8 cellular contexts compared by ENCODE assay signal in genomic region chr1:153658400-153659174, GRCh38.
DNase-seq lines count a peak whose midpoint lies in the region; ATAC-seq and TF ChIP-seq lines count a peak whose summit lies in the region.

Gene SNAPIN, plus strand, starts transcription at chr1:153658703. Its CDS starts 41 bp downstream, at chr1:153658744.

- peak within 1 kb of the TSS; percentile 87 for H3K27ac ChIP-seq in caudate nucleus (ENCODE audit: low read depth, low read length)

- TF ChIP-seq POLR2A in GM18951 (IDR thresholded peaks at IDR 0.05; ENCODE audit: extremely low read depth, insufficient read depth, insufficient read length), result peak; percentile 91

- peak; percentile 4 for TF ChIP-seq CTCF in AG09309 (IDR thresholded peaks at IDR 0.05; ENCODE audit: control insufficient read depth, insufficient read depth, low read depth, low read length, missing control alignments)

- no peak for DNase-seq in AG09309 (ENCODE audit: low read depth)
- peak; percentile 87 for DNase-seq in NCI-H226
- peak; percentile 73 to 83 (median 78) for DNase-seq in activated CD4-positive, CD25-positive, alpha-beta regulatory T cell (lab: John Stamatoyannopoulos, UW)
- peak in 60 of 61 donors; percentile 53 to 94 (median 86) for DNase-seq in caudate nucleus (lab: John Stamatoyannopoulos, UW)
- DNase-seq in iris pigment epithelial cell (ENCODE audit: low read depth), result peak; percentile 86
- peak; percentile 86 for DNase-seq in stimulated activated CD4-positive, alpha-beta T cell treated with anti-CD3 and anti-CD28 coated beads, Interleukin-12 subunit alpha, Interleukin-12 subunit beta, amount 100 ng/mL, for 4 hours

- in situ Hi-C loops in GM18951 (cut with MboI; ENCODE audit: low sequenced_read_pairs, unreplicated experiment), result no loop called here

- peak; percentile 96 for ATAC-seq in HG03175 (IDR thresholded peaks at IDR 0.05; ENCODE audit: unreplicated experiment)

- peak within 1 kb of the TSS; percentile 96 for H3K4me3 ChIP-seq in AG09309 (ENCODE audit: control insufficient read depth, low read depth, low read length)
